Comparison of ENCODE assay signal across 9 cellular contexts in the genomic region with DNA sequence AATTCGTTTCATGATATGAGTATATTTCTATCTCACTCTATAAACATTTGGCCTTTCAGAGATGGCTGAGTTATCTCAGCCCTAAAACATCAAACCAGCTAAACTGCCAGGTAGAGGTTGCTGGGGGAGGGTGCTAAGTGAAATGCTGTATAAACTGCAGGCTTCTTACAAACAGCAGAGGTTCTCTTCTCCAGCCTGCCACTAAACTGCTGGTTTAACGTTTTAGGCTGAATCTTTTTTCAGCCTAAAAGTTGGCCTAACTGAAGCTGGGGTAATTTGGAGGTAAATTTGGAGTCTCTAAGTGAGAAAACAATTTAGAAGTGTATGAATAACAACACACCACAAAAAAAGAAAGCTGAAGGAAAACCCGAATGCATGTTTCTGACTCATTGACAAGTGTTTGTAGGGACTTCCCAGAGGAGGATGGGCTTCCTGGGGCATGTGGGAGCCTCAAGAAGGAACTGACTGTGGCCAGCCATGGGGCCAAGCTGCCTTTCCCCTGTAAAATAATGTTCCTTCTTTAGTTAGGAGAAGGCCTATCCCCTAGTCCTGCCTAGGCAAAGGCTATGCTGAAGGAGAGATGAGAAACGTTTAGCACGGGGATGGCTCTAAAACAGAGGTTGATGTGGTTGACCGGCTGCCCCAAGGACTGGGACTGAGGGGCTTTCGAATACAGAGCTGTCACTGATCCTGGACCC. TPM values are rescaled to one million over a fixed set of nuclear protein-coding genes. Genes with fewer than 3 reads are reported as not detected.
A peak's percentile ranks its signal among the peaks of the same experiment; 100 is the strongest.
DNase-seq lines count a peak whose midpoint lies in the region; ATAC-seq and TF ChIP-seq lines count a peak whose summit lies in the region.
"Had no signal": no experiment of that assay in that cellular context is flagged by ENCODE, and none has a peak within 500 bp of the region (broad histone marks: within the 10 kb centered on the region; RNA-seq: fewer than 3 reads in every experiment).

No MANE protein-coding gene starts in this region.

- ATAC-seq in GM18867 (IDR thresholded peaks at IDR 0.05; ENCODE audit: unreplicated experiment) (peak; percentile 49), HG02973 (IDR thresholded peaks at IDR 0.05; ENCODE audit: unreplicated experiment) (peak; percentile 52)
- ATAC-seq in activated CD4-positive, CD25-positive, alpha-beta regulatory T cell treated with anti-CD3 and anti-CD28 coated beads, Interleukin-2, amount 50 U/mL, for 24 hours = peak; percentile 69 to 75
- ATAC-seq in stimulated activated naive CD8-positive, alpha-beta T cell treated with anti-CD3 and anti-CD28 coated beads, Interleukin-15, amount 100 ng/mL, for 72 hours = peak; percentile 89

- no peak for TF ChIP-seq EP300 in sigmoid colon (IDR thresholded peaks at IDR 0.05)

- H3K4me3 ChIP-seq in lower leg skin (ENCODE audit: low read depth, poor library complexity, severe bottlenecking) = no peak overlapping the region
- no peak overlapping the region for H3K4me3 ChIP-seq in sigmoid colon

- DNase-seq in fibroblast of peridontal ligament (ENCODE audit: extremely low read depth) = peak; percentile 68
- peak; percentile 52 to 74 for DNase-seq in stimulated activated naive CD8-positive, alpha-beta T cell treated with anti-CD3 and anti-CD28 coated beads, Interleukin-15, amount 100 ng/mL, for 72 hours
- DNase-seq in lower leg skin (ENCODE audit: low spot score in 2 of 2) = no peak
- no peak for DNase-seq in effector CD4-positive, alpha-beta T cell
- DNase-seq in sigmoid colon = no peak

- peak overlapping the region; percentile 67 to 75 for H3K4me3 Mint-ChIP-seq in stimulated activated naive CD8-positive, alpha-beta T cell treated with anti-CD3 and anti-CD28 coated beads, Interleukin-15, amount 100 ng/mL, for 72 hours
- H3K4me3 Mint-ChIP-seq: neural crest cell had no signal

- H3K27ac Mint-ChIP-seq in stimulated activated naive CD8-positive, alpha-beta T cell treated with anti-CD3 and anti-CD28 coated beads, Interleukin-15, amount 100 ng/mL, for 72 hours = peak overlapping the region; percentile 91 to 98

- intact Hi-C loops in lower leg skin (cut with DNase I; ENCODE audit: low total_unique reads) = no loop called here
- intact Hi-C loops in sigmoid colon (cut with DNase I) = no loop called here

- H3K27ac ChIP-seq in sigmoid colon = no peak overlapping the region

- TF ChIP-seq CTCF in lower leg skin (IDR thresholded peaks at IDR 0.05) = no peak
- no peak for TF ChIP-seq CTCF in sigmoid colon (IDR thresholded peaks at IDR 0.05)

- TF ChIP-seq POLR2A in lower leg skin (IDR thresholded peaks at IDR 0.05) (no peak), sigmoid colon (IDR thresholded peaks at IDR 0.05) (no peak)

- no peaks in the 10 kb centered on the region for H3K9me3 ChIP-seq in sigmoid colon

- H3K27me3 Mint-ChIP-seq in stimulated activated naive CD8-positive, alpha-beta T cell treated with anti-CD3 and anti-CD28 coated beads, Interleukin-15, amount 100 ng/mL, for 72 hours = no peaks in the 10 kb centered on the region

- peaks cover 0 to 4% (median 0%) of the 10 kb centered on the region in 4 donors for H3K4me1 ChIP-seq in sigmoid colon

- 70 to 72% methylated on average over 7 of the region's 7 CpGs for WGBS in lower leg skin, 2 donors
- 68 to 76% methylated on average over 7 of the region's 7 CpGs for WGBS in sigmoid colon, 2 donors

- peaks cover 5 to 11% of the 10 kb centered on the region in 2 donors for H3K9me3 Mint-ChIP-seq in stimulated activated naive CD8-positive, alpha-beta T cell treated with anti-CD3 and anti-CD28 coated beads, Interleukin-15, amount 100 ng/mL, for 72 hours

- H3K4me1 Mint-ChIP-seq in stimulated activated naive CD8-positive, alpha-beta T cell treated with anti-CD3 and anti-CD28 coated beads, Interleukin-15, amount 100 ng/mL, for 72 hours = peaks cover 69% of the 10 kb centered on the region

- no peaks in the 10 kb centered on the region for H3K27me3 ChIP-seq in sigmoid colon

- no peaks in the 10 kb centered on the region for H3K36me3 ChIP-seq in sigmoid colon

RNA-seq across cellular contexts. Expression of a gene that starts 44.3 kb away (rescaled TPM):
- total RNA-seq in lower leg skin = 10 to 100 TPM in 3 of 4 donors, 1 to 10 TPM in 1; 9.5 to 19.0 (median 13.6) TPM
- total RNA-seq in sigmoid colon = not detected
- 1 to 10 TPM in 1 of 3 donors, under 1 TPM in 1, not detected in 1; 0.23 to 2.4 TPM for polyA plus RNA-seq in sigmoid colon
- total RNA-seq: neural crest cell had no signal

Comparison
In these comparisons a context has a peak if more than half of its experiments do, and no peak if none do; other contexts are left out.
1. DNase-seq: peak in fibroblast of peridontal ligament (single experiment) and stimulated activated naive CD8-positive, alpha-beta T cell treated with anti-CD3 and anti-CD28 coated beads, Interleukin-15, amount 100 ng/mL, for 72 hours (2 of 2); none in lower leg skin (0 of 2), effector CD4-positive, alpha-beta T cell (single experiment) and sigmoid colon (single experiment).
2. RNA of a gene that starts 44.3 kb away (total RNA-seq): 9.5 to 19.0 TPM in lower leg skin; not detected in sigmoid colon; every median in the first group is over 10 times any median in the second.
3. Peak in every context shown above with its lines, with median percentiles within 50 percentile points of each other: ATAC-seq.